Comparison of ENCODE assay signal across 8 cellular contexts in the genomic region with DNA sequence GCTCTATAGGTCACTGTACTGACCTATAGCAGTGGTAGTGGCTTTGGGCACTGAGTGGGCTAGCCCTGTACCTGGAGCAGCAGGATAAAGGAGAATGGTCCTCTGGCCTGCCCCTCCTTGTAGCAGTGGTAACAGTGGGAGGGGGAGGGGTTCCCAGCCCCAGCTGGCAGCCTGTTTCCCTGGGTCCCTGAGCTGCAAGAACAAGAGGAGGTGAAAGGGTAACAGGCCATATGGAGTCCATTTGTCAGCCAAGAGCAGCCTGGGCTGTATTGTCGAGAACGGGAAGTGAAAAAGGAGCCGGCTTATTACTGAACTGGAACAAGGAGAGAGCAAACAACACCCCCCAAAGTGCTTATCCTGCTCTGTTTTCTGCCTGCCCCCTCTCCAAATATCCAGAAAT.
DNase-seq lines count a peak whose midpoint lies in the region; ATAC-seq and TF ChIP-seq lines count a peak whose summit lies in the region.

No MANE protein-coding gene starts in this region.

- H3K36me3 ChIP-seq in esophagus squamous epithelium = peaks cover 0 to 25% (median 0%) of the 10 kb centered on the region in 3 donors
- peaks cover 0 to 14% (median 0%) of the 10 kb centered on the region in 4 donors for H3K36me3 ChIP-seq in stomach

- H3K4me1 ChIP-seq in esophagus squamous epithelium (peaks cover 43 to 68% (median 60%) of the 10 kb centered on the region in 3 donors), stomach (peaks cover 57 to 96% (median 75%) of the 10 kb centered on the region in 4 donors)

- no peaks in the 10 kb centered on the region for H3K9me3 Mint-ChIP-seq in osteocyte (ENCODE audit: unreplicated experiment)

- H3K27ac ChIP-seq in esophagus squamous epithelium (peak overlapping the region; percentile 21 to 91 (median 86)), stomach (peak overlapping the region; percentile 11 to 95 (median 79))

- DNase-seq in DMS 273 (lab: John Stamatoyannopoulos, UW; ENCODE audit: unreplicated experiment) (peak; percentile 96), NCI-H2171 (lab: John Stamatoyannopoulos, UW) (peak; percentile 90), esophagus squamous epithelium (lab: John Stamatoyannopoulos, UW) (no peak), stomach (peak; percentile 48), osteocyte (ENCODE audit: extremely low spot score, unreplicated experiment) (no peak), AML-193 (lab: John Stamatoyannopoulos, UW) (no peak)
- no peak for DNase-seq in activated naive CD4-positive, alpha-beta T cell treated with Interleukin-2 at 50 U/mL for 16 hours

- no peaks in the 10 kb centered on the region for H3K27me3 Mint-ChIP-seq in osteocyte (ENCODE audit: unreplicated experiment)

- no peak overlapping the region for H3K4me3 Mint-ChIP-seq in osteocyte (ENCODE audit: unreplicated experiment)

- H3K36me3 Mint-ChIP-seq in osteocyte (ENCODE audit: unreplicated experiment) = peaks cover 4% of the 10 kb centered on the region

- no peak overlapping the region for H3K27ac Mint-ChIP-seq in osteocyte (ENCODE audit: unreplicated experiment)

- H3K27me3 ChIP-seq in esophagus squamous epithelium (no peaks in the 10 kb centered on the region), stomach (no peaks in the 10 kb centered on the region)

- intact Hi-C loops in esophagus squamous epithelium (cut with DNase I) = no loop called here
- intact Hi-C loops in stomach (cut with DNase I; ENCODE audit: low total_unique reads) = no loop called here

- 47 to 49% methylated on average over 3 of the region's 3 CpGs for WGBS in esophagus squamous epithelium, 2 donors
- WGBS in stomach, 5 donors = 9 to 32% (median 20%) methylated on average over 3 of the region's 3 CpGs

- no peak for TF ChIP-seq CTCF in esophagus squamous epithelium (IDR thresholded peaks at IDR 0.05)
- no peak for TF ChIP-seq CTCF in stomach (IDR thresholded peaks at IDR 0.05)
- TF ChIP-seq CTCF in osteocyte (IDR thresholded peaks at IDR 0.05) = no peak

- H3K4me1 Mint-ChIP-seq in osteocyte (ENCODE audit: unreplicated experiment) = peaks cover 45% of the 10 kb centered on the region

- ATAC-seq in GM21786 (IDR thresholded peaks at IDR 0.05; ENCODE audit: unreplicated experiment) = peak; percentile 45

- no peak for TF ChIP-seq EP300 in stomach (IDR thresholded peaks at IDR 0.05)

- no peak overlapping the region for H3K4me3 ChIP-seq in esophagus squamous epithelium
- no peak overlapping the region for H3K4me3 ChIP-seq in stomach

- H3K9me3 ChIP-seq in esophagus squamous epithelium = no peaks in the 10 kb centered on the region
- H3K9me3 ChIP-seq in stomach = no peaks in the 10 kb centered on the region

- no peak for TF ChIP-seq POLR2A in esophagus squamous epithelium (IDR thresholded peaks at IDR 0.05)
- TF ChIP-seq POLR2A in stomach (IDR thresholded peaks at IDR 0.05) = no peak

Comparison
In these comparisons a context has a peak if more than half of its experiments do, and no peak if none do; other contexts are left out.
1. DNase-seq: peak in DMS 273 (single experiment), NCI-H2171 (single experiment) and stomach (single experiment); none in esophagus squamous epithelium (single experiment), osteocyte (single experiment), activated naive CD4-positive, alpha-beta T cell treated with Interleukin-2 at 50 U/mL for 16 hours (single experiment) and AML-193 (0 of 2).